Comparison of ENCODE assay signal across 10 cellular contexts in the genomic region with DNA sequence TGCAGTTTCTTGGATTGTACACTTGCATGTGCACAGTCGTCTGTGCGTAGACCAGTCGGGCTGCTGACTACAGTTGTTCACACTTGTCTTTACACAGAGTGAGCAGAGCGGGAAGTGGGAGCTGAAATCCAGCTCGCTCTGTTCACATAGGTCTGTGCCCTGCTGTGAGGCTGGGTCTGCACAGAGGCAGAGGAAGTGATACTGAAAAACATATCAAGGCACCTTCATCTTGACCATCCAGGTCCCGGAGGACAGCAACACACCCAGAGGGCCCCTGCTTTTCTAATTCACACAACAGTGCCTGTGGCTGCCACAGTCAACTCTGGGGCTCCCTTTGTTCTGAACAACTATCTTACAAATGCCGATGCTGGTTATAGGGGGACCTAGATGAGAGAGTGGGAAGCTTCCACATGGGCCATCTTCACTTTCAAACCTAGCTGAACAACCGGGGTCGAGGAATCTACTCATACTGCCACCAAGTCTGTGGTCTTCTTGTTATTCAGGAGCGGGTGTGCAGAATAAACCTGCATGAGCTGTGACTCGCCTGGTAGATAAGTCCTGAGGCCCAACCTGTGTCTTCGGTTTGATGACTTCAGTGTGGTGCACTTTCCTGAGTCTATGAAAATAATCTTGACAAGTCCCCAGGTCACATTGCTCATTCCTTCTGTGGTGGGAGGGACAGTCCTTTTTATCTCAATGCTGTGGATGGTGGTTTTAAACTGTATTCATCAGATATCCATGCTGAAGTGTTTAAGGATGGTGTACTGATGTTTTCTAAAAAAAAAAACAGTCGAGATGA. TPM values are rescaled to one million over a fixed set of nuclear protein-coding genes. Genes with fewer than 3 reads are reported as not detected.
DNase-seq lines count a peak whose midpoint lies in the region; ATAC-seq lines count a peak whose summit lies in the region.
"Had no signal": no experiment of that assay in that cellular context is flagged by ENCODE, and none has a peak within 500 bp of the region (broad histone marks: within the 10 kb centered on the region; RNA-seq: fewer than 3 reads in every experiment).

No MANE protein-coding gene starts in this region.

- H3K4me3 Mint-ChIP-seq in naive B cell, result peak overlapping the region; percentile 4 to 80 (median 35)

- no peaks in the 10 kb centered on the region for H3K36me3 Mint-ChIP-seq in naive B cell

- peaks cover 40 to 46% (median 40%) of the 10 kb centered on the region in 3 donors for H3K4me1 Mint-ChIP-seq in naive B cell

- H3K9me3 Mint-ChIP-seq in naive B cell, result peaks cover 3 to 18% (median 12%) of the 10 kb centered on the region in 7 donors

- H3K27me3 ChIP-seq in HUES6 (ENCODE audit: control insufficient read depth, insufficient read depth, low read length) (no peaks in the 10 kb centered on the region), H7 (ENCODE audit: control insufficient read depth, insufficient read depth, low read length) (no peaks in the 10 kb centered on the region)

- no peak overlapping the region for H3K4me3 ChIP-seq in HUES6 (ENCODE audit: low read depth, low read length)
- H3K4me3 ChIP-seq in H7 (ENCODE audit: insufficient read depth, low read depth, low read length), result no peak overlapping the region

- H3K36me3 ChIP-seq in HUES6 (ENCODE audit: control insufficient read depth, insufficient read depth, low read length) (no peaks in the 10 kb centered on the region; the same call in 1 of the 2 replicates), H7 (replicated peaks; ENCODE audit: control insufficient read depth, insufficient read depth, low read length) (no peaks in the 10 kb centered on the region)

- DNase-seq in NOMO-1 treated with DMSO at 0.1 percent for 48 hours (lab: John Stamatoyannopoulos, UW; ENCODE audit: unreplicated experiment) (peak; percentile 34), NOMO-1 treated with dmso at 0.1 percent for 144 hours (lab: John Stamatoyannopoulos, UW; ENCODE audit: unreplicated experiment) (no peak), naive B cell (peak; percentile 12), H7 (no peak), SHP77 (lab: John Stamatoyannopoulos, UW) (no peak), NCI-H2227 treated with DMSO at 0.1 percent for 48 hours (lab: John Stamatoyannopoulos, UW) (no peak)
- DNase-seq: T-helper 1 cell had no signal

- peak overlapping the region; percentile 63 for H3K9ac ChIP-seq in HUES6 (ENCODE audit: low read length)

- peaks cover 42% of the 10 kb centered on the region for H3K4me1 ChIP-seq in HUES6 (ENCODE audit: control insufficient read depth, insufficient read depth, low read length)

- ATAC-seq in GM21528 (IDR thresholded peaks at IDR 0.05; ENCODE audit: low FRiP score, unreplicated experiment) (peak; percentile 45), naive B cell (ENCODE audit: low read depth in 2 of 2) (peak; percentile 5 to 13)

- peak overlapping the region in 4 of 6 donors; percentile 22 to 94 (median 65) for H3K27ac Mint-ChIP-seq in naive B cell

- H3K9me3 ChIP-seq in HUES6 (ENCODE audit: control insufficient read depth, insufficient read depth, low read depth, low read length), result peaks cover 11% of the 10 kb centered on the region

- H3K27ac ChIP-seq in HUES6 (ENCODE audit: low read depth, low read length), result peak overlapping the region; percentile 57; the same call in 1 of the 2 replicates
- H3K27ac ChIP-seq: 22Rv1 had no signal

- peaks cover 0 to 7% (median 0%) of the 10 kb centered on the region in 3 donors for H3K27me3 Mint-ChIP-seq in naive B cell

RNA-seq across cellular contexts. Expression of a gene that starts 3.5 kb away (rescaled TPM):
- 1 to 10 TPM; 4.2 to 7.1 (median 5.1) TPM for polyA plus RNA-seq in naive B cell (ENCODE audit: low read depth in 6 of 6)
- total RNA-seq in H7 (2014; rRNA removed; shearing (Covaris generic)), result 45.5 and 49.2 TPM in 2 replicates

Comparison
In these comparisons a context has a peak if more than half of its experiments do, and no peak if none do; other contexts are left out.
1. DNase-seq: peak in NOMO-1 treated with DMSO at 0.1 percent for 48 hours (single experiment) and naive B cell (single experiment); none in NOMO-1 treated with dmso at 0.1 percent for 144 hours (single experiment), H7 (single experiment), SHP77 (0 of 2) and NCI-H2227 treated with DMSO at 0.1 percent for 48 hours (single experiment).